Comparison of ENCODE assay signal across 9 cellular contexts in the genomic region with DNA sequence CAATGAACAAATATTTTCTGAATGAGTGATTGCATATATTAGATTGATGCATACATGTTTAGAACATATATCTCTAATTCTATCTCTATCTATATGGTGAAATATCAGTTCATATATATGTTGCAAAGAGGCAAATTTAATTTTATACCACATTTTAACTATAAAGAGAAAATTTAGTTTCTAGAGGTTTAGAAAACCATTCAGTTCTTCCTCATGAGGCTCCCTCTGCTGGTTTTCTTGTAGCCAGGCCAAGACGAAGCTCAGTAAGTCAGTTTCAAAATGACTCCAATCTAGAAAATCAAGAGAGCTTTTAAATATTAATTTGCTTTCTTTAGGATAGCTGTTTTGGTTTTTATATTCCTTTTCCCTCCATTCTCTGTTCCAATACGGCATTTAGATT.
DNase-seq lines count a peak whose midpoint lies in the region; ATAC-seq and TF ChIP-seq lines count a peak whose summit lies in the region.
"Had no signal": no experiment of that assay in that cellular context is flagged by ENCODE, and none has a peak within 500 bp of the region (broad histone marks: within the 10 kb centered on the region; RNA-seq: fewer than 3 reads in every experiment).

No MANE protein-coding gene starts in this region.

- no peak overlapping the region for H2AFZ ChIP-seq in OCI-LY3 (ENCODE audit: low read depth, low read length)

- H4K20me1 ChIP-seq in OCI-LY3 (ENCODE audit: insufficient read depth, low read length), result no peaks in the 10 kb centered on the region

- H3K4me1 ChIP-seq in OCI-LY3 (ENCODE audit: low read length), result peaks cover 6% of the 10 kb centered on the region; the same call in 1 of the 2 replicates

- H3K9ac ChIP-seq in OCI-LY3 (ENCODE audit: low read length), result no peak overlapping the region

- no peaks in the 10 kb centered on the region for H3K36me3 ChIP-seq in OCI-LY3 (replicated peaks; ENCODE audit: low read depth, low read length)

- CTCF ChIA-PET in AG04450 (lab: Charles Lee), result interaction anchor here (0.7 to 1.4 kb wide), 2 partner anchors 9 to 99 kb away, joined by 3 to 4 read pairs; no protein-coding TSS in a partner anchor

- no peaks in the 10 kb centered on the region for H3K9me3 ChIP-seq in AG04450 (ENCODE audit: control insufficient read depth, insufficient read depth, low read length)
- H3K9me3 ChIP-seq in OCI-LY3 (ENCODE audit: insufficient read depth, low read length), result no peaks in the 10 kb centered on the region

- H3K4me3 ChIP-seq in AG04450 (ENCODE audit: low read depth, low read length) (no peak overlapping the region), OCI-LY3 (ENCODE audit: low read length) (no peak overlapping the region)

- no peaks in the 10 kb centered on the region for H3K79me2 ChIP-seq in OCI-LY3 (ENCODE audit: low read length)

- H3K27me3 ChIP-seq in AG04450 (ENCODE audit: control insufficient read depth, insufficient read depth, low read length) (no peaks in the 10 kb centered on the region), OCI-LY3 (ENCODE audit: low read depth, low read length) (no peaks in the 10 kb centered on the region)

- POLR2A ChIA-PET in AG04450 (lab: Yijun Ruan, JAX), result no interaction called here

- TF ChIP-seq CTCF in AG04450 (IDR thresholded peaks at IDR 0.05; ENCODE audit: low read depth, low read length) (peak; percentile 47), OCI-LY3 (IDR thresholded peaks at IDR 0.05; ENCODE audit: low read depth, low read length) (peak; percentile 72)

- no peak for DNase-seq in AG04450 (ENCODE audit: low read depth, low spot score)
- peak; percentile 7 for DNase-seq in hepatic stellate cell (ENCODE audit: low spot score)
- no peak for DNase-seq in posterior vena cava (ENCODE audit: low spot score)
- no peak for DNase-seq in mucosa of gallbladder (ENCODE audit: low spot score)
- no peak for DNase-seq in left colon
- DNase-seq in DMS153 treated with DMSO at 0.1 percent for 48 hours (lab: John Stamatoyannopoulos, UW; ENCODE audit: unreplicated experiment), result no peak
- DNase-seq: stimulated activated CD4-positive, alpha-beta T cell treated with anti-CD3 and anti-CD28 coated beads, Interleukin-2, amount 100 ng/mL, for 48 hours had no signal

- ATAC-seq in GM18511 (IDR thresholded peaks at IDR 0.05; ENCODE audit: unreplicated experiment) (peak; percentile 69), left colon (no peak)

- H3K4me2 ChIP-seq in OCI-LY3 (ENCODE audit: low read length), result peak overlapping the region; percentile 29

- H3K27ac ChIP-seq in AG04450 (ENCODE audit: low read depth, low read length), result no peak overlapping the region
- H3K27ac ChIP-seq in OCI-LY3 (ENCODE audit: low read length), result no peak overlapping the region

- intact Hi-C loops in posterior vena cava (cut with DNase I), result no loop called here
- intact Hi-C loops in left colon (cut with DNase I, micrococcal nuclease), result no loop called here
